7 cellular contexts compared by ENCODE assay signal in genomic region chr3:47266709-47267489, GRCh38. TPM values are rescaled to one million over a fixed set of nuclear protein-coding genes. Genes with fewer than 3 reads are reported as not detected.
DNase-seq lines count a peak whose midpoint lies in the region; ATAC-seq and TF ChIP-seq lines count a peak whose summit lies in the region.

No MANE protein-coding gene starts in this region.

- ATAC-seq in GM18909 (IDR thresholded peaks at IDR 0.05; ENCODE audit: poor library complexity, unreplicated experiment) (peak; percentile 57), sciatic nerve (peak; percentile 96), GM18498 (IDR thresholded peaks at IDR 0.05; ENCODE audit: unreplicated experiment) (no peak), HG03025 (IDR thresholded peaks at IDR 0.05; ENCODE audit: low FRiP score, unreplicated experiment) (no peak)

- no peak overlapping the region for H3K4me3 ChIP-seq in foreskin fibroblast (ENCODE audit: low read depth in 1 of 2, low read length in 2 of 2)

- intact Hi-C loops in sciatic nerve (cut with DNase I), result no loop called here

- no peak for TF ChIP-seq CTCF in foreskin fibroblast (IDR thresholded peaks at IDR 0.05; ENCODE audit: low read depth, low read length)

- DNase-seq in LHCN-M2 (ENCODE audit: low read depth), result peak; percentile 92
- peak; percentile 69 for DNase-seq in activated CD8-positive, alpha-beta memory T cell treated with anti-CD3 and anti-CD28 coated beads for 24 hours
- DNase-seq in foreskin fibroblast, result peak; percentile 92 to 97
- peak; percentile 89 for DNase-seq in sciatic nerve (ENCODE audit: low spot score)

RNA-seq across cellular contexts. Expression of gene KIF9, which starts 15.7 kb away (rescaled TPM):
- total RNA-seq in LHCN-M2 (2014; rRNA removed) (2.2 and 5.7 TPM in 2 replicates), sciatic nerve (6.5 TPM)
- polyA plus RNA-seq in LHCN-M2 (2012), result 6.5 TPM

RNA-seq across cellular contexts. Expression of gene KLHL18, which starts 15.8 kb away (rescaled TPM):
- 18.3 and 21.5 TPM in 2 replicates for total RNA-seq in LHCN-M2 (2014; rRNA removed)
- polyA plus RNA-seq in LHCN-M2 (2012), result 34.7 TPM
- 21.0 TPM for total RNA-seq in sciatic nerve

Comparison
In these comparisons a context has a peak if more than half of its experiments do, and no peak if none do; other contexts are left out.
1. ATAC-seq: peak in GM18909 (single experiment) and sciatic nerve (single experiment); none in GM18498 (single experiment) and HG03025 (single experiment).
2. Peak in every context shown above with its lines, with median percentiles within 50 percentile points of each other: DNase-seq.